In the genomic region with DNA sequence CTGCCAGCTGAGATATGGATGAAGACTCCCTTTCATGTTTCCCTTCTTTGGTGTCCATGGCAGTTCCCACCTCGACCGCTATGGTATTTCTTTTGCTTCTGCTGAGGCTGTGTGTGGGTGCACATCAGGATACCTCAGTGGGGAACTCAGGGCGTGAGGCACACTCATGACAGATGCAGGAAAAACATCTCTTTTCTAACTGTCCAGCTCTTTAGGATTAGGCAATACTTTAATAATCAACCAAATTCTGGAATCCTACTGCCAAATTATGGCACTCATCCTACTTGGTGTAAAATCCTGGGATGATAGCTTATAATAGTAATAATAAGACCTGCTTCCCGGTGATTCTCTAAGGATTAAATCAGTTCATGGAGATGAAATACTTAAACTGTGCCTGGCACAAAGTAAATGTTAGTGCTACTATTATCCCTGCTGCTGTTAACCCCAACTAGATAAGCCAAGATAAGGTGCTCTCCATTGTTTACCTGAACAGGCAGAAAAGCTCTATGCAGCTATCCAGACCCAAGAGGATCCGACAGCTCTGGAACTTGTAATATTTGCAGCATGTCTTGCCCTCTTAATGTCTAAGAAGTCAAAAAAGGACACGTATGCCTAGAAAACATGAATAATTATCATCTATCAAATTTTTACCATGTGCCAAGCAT, we compare ENCODE assay signal across 28 cellular contexts.
"Had no signal": no experiment of that assay in that cellular context is flagged by ENCODE, and none has a peak within 500 bp of the region (broad histone marks: within the 10 kb centered on the region; RNA-seq: fewer than 3 reads in every experiment).

No MANE protein-coding gene starts in this region.

- H3K4me1 ChIP-seq: adrenal gland, body of pancreas, colonic mucosa, foreskin keratinocyte, gastrocnemius medialis had no signal

- H3K27me3 ChIP-seq: adrenal gland, body of pancreas, colonic mucosa, foreskin keratinocyte, gastrocnemius medialis had no signal

- H3K9me3 ChIP-seq: adrenal gland, body of pancreas, colonic mucosa, gastrocnemius medialis had no signal

- H3K27ac ChIP-seq: adrenal gland, body of pancreas, colonic mucosa, foreskin keratinocyte, gastrocnemius medialis, WERI-Rb-1 had no signal

- H3K4me3 ChIP-seq: adrenal gland, body of pancreas, colonic mucosa, gastrocnemius medialis had no signal

- ATAC-seq: activated CD4-positive, CD25-positive, alpha-beta regulatory T cell treated with anti-CD3 and anti-CD28 coated beads, Interleukin-2, amount 50 U/mL, for 24 hours; activated CD8-positive, alpha-beta T cell treated with anti-CD3 and anti-CD28 coated beads for 36 hours; activated naive CD8-positive, alpha-beta T cell treated with anti-CD3 and anti-CD28 coated beads, Interleukin-2, amount 50 U/mL, for 24 hours; body of pancreas; esophagus mucosa; foreskin keratinocyte; gastrocnemius medialis; T-helper 17 cell had no signal

- H3K36me3 ChIP-seq: adrenal gland, colonic mucosa, gastrocnemius medialis, WERI-Rb-1 had no signal

- DNase-seq: activated B cell treated with CpG ODN at 0.5 μM for 24 hours; activated CD4-positive, alpha-beta T cell treated with anti-CD3 and anti-CD28 coated beads for 48 hours; activated CD4-positive, alpha-beta T cell treated with anti-CD3 and anti-CD28 coated beads, Interleukin-2, amount 50 U/mL, for 1 hour; activated CD4-positive, alpha-beta T cell treated with anti-CD3 and anti-CD28 coated beads, Interleukin-2, amount 50 U/mL, for 48 hours; activated CD8-positive, alpha-beta memory T cell treated with anti-CD3 and anti-CD28 coated beads for 24 hours; activated CD8-positive, alpha-beta T cell treated with anti-CD3 and anti-CD28 coated beads for 36 hours; activated effector memory CD4-positive, alpha-beta T cell treated with anti-CD3 and anti-CD28 coated beads, Interleukin-2, amount 50 U/mL, for 16 hours; activated naive CD4-positive, alpha-beta T cell treated with anti-CD3 and anti-CD28 coated beads for 36 hours; activated naive CD8-positive, alpha-beta T cell treated with anti-CD3 and anti-CD28 coated beads for 36 hours; activated naive CD8-positive, alpha-beta T cell treated with anti-CD3 and anti-CD28 coated beads, Interleukin-2, amount 50 U/mL, for 24 hours; activated T-cell treated with anti-CD3 and anti-CD28 coated beads, Interleukin-2, amount 50 U/mL, for 1 hour; activated T-cell treated with anti-CD3 and anti-CD28 coated beads, Interleukin-2, amount 50 U/mL, for 48 hours; adrenal gland; amygdala; aorta; body of pancreas; central memory CD4-positive, alpha-beta T cell; cerebellar nuclear complex; colonic mucosa; effector CD8-positive, alpha-beta T cell; foreskin keratinocyte; gastrocnemius medialis; T-helper 1 cell; T-helper 17 cell; T1000; WERI-Rb-1 had no signal
